In the genomic region with DNA sequence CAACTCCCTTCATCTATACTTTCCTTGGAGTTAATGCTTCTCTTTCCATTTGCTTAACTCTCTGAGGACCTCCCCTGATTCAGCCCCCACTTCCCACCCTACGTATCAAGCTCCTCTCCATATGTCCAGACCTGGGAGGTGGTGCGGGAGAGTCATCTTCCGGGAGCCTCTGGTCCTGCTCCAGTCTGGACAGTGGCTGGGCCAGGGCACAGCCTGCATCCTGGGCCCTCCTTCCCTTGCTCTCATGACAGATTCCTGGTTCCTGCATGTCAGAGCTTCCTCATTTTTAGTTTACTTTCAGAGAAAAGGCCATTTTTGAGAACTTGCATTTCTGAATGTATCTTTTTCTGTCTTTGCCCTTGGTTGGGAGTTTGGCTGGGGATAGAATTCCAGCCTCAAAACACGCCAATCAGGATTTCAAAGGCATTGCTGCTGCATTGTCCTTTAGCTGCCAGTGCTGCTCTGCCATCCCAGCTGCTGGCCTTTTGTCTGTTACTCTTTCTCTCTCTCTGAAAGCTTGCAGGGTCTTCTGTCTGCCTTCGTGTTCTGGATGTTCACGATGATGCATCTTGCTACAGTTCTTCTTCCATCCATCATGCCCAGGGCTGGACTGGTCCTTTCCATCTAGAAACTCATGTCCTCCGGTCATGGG, we compare ENCODE assay signal across 20 cellular contexts. TPM values are rescaled to one million over a fixed set of nuclear protein-coding genes. Genes with fewer than 3 reads are reported as not detected.
DNase-seq lines count a peak whose midpoint lies in the region; ATAC-seq and TF ChIP-seq lines count a peak whose summit lies in the region.
"Had no signal": no experiment of that assay in that cellular context is flagged by ENCODE, and none has a peak within 500 bp of the region (broad histone marks: within the 10 kb centered on the region; RNA-seq: fewer than 3 reads in every experiment).

No MANE protein-coding gene starts in this region.

- no peak overlapping the region for H2BK12ac ChIP-seq in neuronal stem cell (ENCODE audit: low read length)

- H4K8ac ChIP-seq in neuronal stem cell (ENCODE audit: low read depth, low read length) = no peak overlapping the region

- H2BK5ac ChIP-seq in neuronal stem cell (ENCODE audit: low read length) = no peak overlapping the region

- H3K27me3 ChIP-seq in neuronal stem cell (ENCODE audit: control insufficient read depth in 3 of 3, insufficient read depth in 3 of 3, low read depth in 1 of 3, low read length in 3 of 3) = peaks cover 0 to 15% (median 0%) of the 10 kb centered on the region in 3 experiments
- H3K27me3 ChIP-seq: BLaER1 treated with 17β-estradiol and CSF1 and Interleukin-3, amounts not matched to agents 10 nM and 100 nM had no signal

- H3K36me3 Mint-ChIP-seq in glutamatergic neuron (ENCODE audit: unreplicated experiment) = no peaks in the 10 kb centered on the region
- no peaks in the 10 kb centered on the region for H3K36me3 Mint-ChIP-seq in T-cell
- H3K36me3 Mint-ChIP-seq: CD4-positive, CD25-positive, alpha-beta regulatory T cell; CD8-positive, alpha-beta memory T cell had no signal

- H3K4me3 ChIP-seq in neuronal stem cell (ENCODE audit: low read length in 2 of 2) = no peak overlapping the region
- H3K4me3 ChIP-seq: BLaER1 treated with 17β-estradiol and CSF1 and Interleukin-3, amounts not matched to agents 10 nM and 100 nM had no signal

- peaks cover 0 to 11% of the 10 kb centered on the region in 2 donors for H3K4me1 ChIP-seq in neuronal stem cell (ENCODE audit: control insufficient read depth in 2 of 2, insufficient read depth in 1 of 2, low read depth in 1 of 2, low read length in 2 of 2)

- no peak overlapping the region for H2BK15ac ChIP-seq in neuronal stem cell (ENCODE audit: low read length)

- H3K36me3 ChIP-seq in neuronal stem cell (replicated peaks in 1 of 2; ENCODE audit: control insufficient read depth in 2 of 2, insufficient read depth in 2 of 2, low read length in 2 of 2) = no peaks in the 10 kb centered on the region
- H3K36me3 ChIP-seq: BLaER1 treated with 17β-estradiol and CSF1 and Interleukin-3, amounts not matched to agents 10 nM and 100 nM had no signal

- POLR2A ChIA-PET in T-cell (lab: Charles Lee) = no interaction called here

- H3K4me2 ChIP-seq in neuronal stem cell (ENCODE audit: insufficient read depth, low read length, poor library complexity, severe bottlenecking) = no peak overlapping the region

- no peak overlapping the region for H3K23ac ChIP-seq in neuronal stem cell (ENCODE audit: low read depth, low read length, poor library complexity)

- no peaks in the 10 kb centered on the region for H3K79me1 ChIP-seq in neuronal stem cell (ENCODE audit: low read depth, low read length)

- no peak overlapping the region for H3K4me3 Mint-ChIP-seq in glutamatergic neuron (ENCODE audit: unreplicated experiment)
- no peak overlapping the region for H3K4me3 Mint-ChIP-seq in T-cell
- H3K4me3 Mint-ChIP-seq: B cell; CD4-positive, CD25-positive, alpha-beta regulatory T cell; CD8-positive, alpha-beta memory T cell; H9 had no signal

- H3K27ac ChIP-seq in neuronal stem cell (replicated peaks; ENCODE audit: low read length) = no peak overlapping the region
- H3K27ac ChIP-seq: BLaER1 treated with 17β-estradiol and CSF1 and Interleukin-3, amounts not matched to agents 10 nM and 100 nM; HL-60 had no signal

- H3K9me3 ChIP-seq in neuronal stem cell (replicated peaks in 1 of 2; ENCODE audit: control insufficient read depth in 2 of 2, insufficient read depth in 1 of 2, low read depth in 1 of 2, low read length in 2 of 2) = no peaks in the 10 kb centered on the region
- H3K9me3 ChIP-seq: BLaER1 treated with 17β-estradiol and CSF1 and Interleukin-3, amounts not matched to agents 10 nM and 100 nM had no signal

- no peak overlapping the region for H2BK120ac ChIP-seq in neuronal stem cell (ENCODE audit: low read depth, low read length)

- H2AFZ ChIP-seq in neuronal stem cell (ENCODE audit: low read length) = no peak overlapping the region

- H3K9ac ChIP-seq in neuronal stem cell (ENCODE audit: low read depth, low read length, poor library complexity) = no peak overlapping the region
- H3K9ac ChIP-seq: BLaER1 treated with 17β-estradiol and CSF1 and Interleukin-3, amounts not matched to agents 10 nM and 100 nM had no signal

- WGBS in neuronal stem cell (ENCODE audit: extremely low coverage in 2 of 2, insufficient read length in 2 of 2, insufficient replicate concordance in 1 of 2), 2 donors = no CpG with 5 or more reads among the region's 7 CpGs

- in situ Hi-C loops in G401 (cut with HindIII; ENCODE audit: low sequenced_read_pairs) = no loop called here

- H3K14ac ChIP-seq in neuronal stem cell (ENCODE audit: low read length) = no peak overlapping the region

- H3K4ac ChIP-seq in neuronal stem cell (ENCODE audit: low read length) = no peak overlapping the region

- peak; percentile 9 for DNase-seq in NOMO-1 treated with DMSO at 0.1 percent for 48 hours (lab: John Stamatoyannopoulos, UW; ENCODE audit: unreplicated experiment)
- DNase-seq in NOMO-1 (lab: John Stamatoyannopoulos, UW; ENCODE audit: unreplicated experiment in 2 of 2) = no peak
- DNase-seq in MV-4-11 (lab: John Stamatoyannopoulos, UW) = peak; percentile 20
- no peak for DNase-seq in glutamatergic neuron
- DNase-seq in neuronal stem cell (ENCODE audit: low spot score) = no peak
- DNase-seq in activated CD4-positive, alpha-beta T cell treated with anti-CD3 and anti-CD28 coated beads for 48 hours = no peak
- no peak for DNase-seq in G401 (ENCODE audit: low spot score)
- no peak for DNase-seq in T-cell
- DNase-seq: CD4-positive, CD25-positive, alpha-beta regulatory T cell; CD8-positive, alpha-beta memory T cell; COR-L47; DMS 273 treated with DMSO at 0.1 percent for 48 hours; DMS53; GDM1; GOT3; H9 had no signal

- CTCF ChIA-PET in T-cell (lab: Charles Lee) = no interaction called here

- peaks cover 12% of the 10 kb centered on the region for H3K27me3 Mint-ChIP-seq in glutamatergic neuron (ENCODE audit: unreplicated experiment)
- peaks cover 0 to 2% of the 10 kb centered on the region in 2 donors for H3K27me3 Mint-ChIP-seq in T-cell

- ATAC-seq in T-cell (replicated peaks in 1 of 4) = no peak

- H4K91ac ChIP-seq in neuronal stem cell (ENCODE audit: low read depth, low read length, poor library complexity) = no peak overlapping the region

- H3K9me3 Mint-ChIP-seq in glutamatergic neuron (ENCODE audit: unreplicated experiment) (peaks cover 16% of the 10 kb centered on the region), T-cell (no peaks in the 10 kb centered on the region)
- H3K9me3 Mint-ChIP-seq: CD8-positive, alpha-beta memory T cell; H9 had no signal

- TF ChIP-seq CTCF in glutamatergic neuron (IDR thresholded peaks at IDR 0.05; ENCODE audit: partially characterized antibody, unreplicated experiment) = no peak

- peak overlapping the region; percentile 45 for H3K27ac Mint-ChIP-seq in glutamatergic neuron (ENCODE audit: unreplicated experiment)
- H3K27ac Mint-ChIP-seq in T-cell = no peak overlapping the region
- H3K27ac Mint-ChIP-seq: B cell; CD8-positive, alpha-beta memory T cell; H9 had no signal

- peaks cover 33% of the 10 kb centered on the region for H3K4me1 Mint-ChIP-seq in glutamatergic neuron (ENCODE audit: low read depth, unreplicated experiment)
- no peaks in the 10 kb centered on the region for H3K4me1 Mint-ChIP-seq in T-cell
- H3K4me1 Mint-ChIP-seq: B cell; CD8-positive, alpha-beta memory T cell had no signal

- no peak overlapping the region for H2AK5ac ChIP-seq in neuronal stem cell (ENCODE audit: low read depth, low read length)

- H3K18ac ChIP-seq in neuronal stem cell (ENCODE audit: low read length) = peak overlapping the region; percentile 15

RNA-seq across cellular contexts. Expression of a gene that starts 54.7 kb away (rescaled TPM):
- total RNA-seq in glutamatergic neuron (ENCODE audit: unreplicated experiment) = 0.64 TPM
- polyA plus RNA-seq in neuronal stem cell (2013, experiment 1 of 2) = 0.18 TPM
- 0.22 TPM for polyA plus RNA-seq in neuronal stem cell (2013, experiment 2 of 2)
- not detected in 2 replicates for total RNA-seq in G401 (2014; rRNA removed; shearing (Covaris generic))
- under 1 TPM in 1 of 5 donors, not detected in 4; 0.85 TPM for total RNA-seq in T-cell
- total RNA-seq: B cell; CD4-positive, CD25-positive, alpha-beta regulatory T cell; HT1080 had no signal
- polyA plus RNA-seq: CD4-positive, CD25-positive, alpha-beta regulatory T cell; CD8-positive, alpha-beta memory T cell had no signal

Comparison
In these comparisons a context has a peak if more than half of its experiments do, and no peak if none do; other contexts are left out.
1. DNase-seq: peak in NOMO-1 treated with DMSO at 0.1 percent for 48 hours (single experiment) and MV-4-11 (single experiment); none in NOMO-1 (0 of 2), glutamatergic neuron (single experiment), neuronal stem cell (single experiment), activated CD4-positive, alpha-beta T cell treated with anti-CD3 and anti-CD28 coated beads for 48 hours (single experiment), G401 (single experiment) and T-cell (0 of 34).